ENCODE assay signal across 1 cellular context in genomic region chr20:3795511-3796468, GRCh38.
A peak's percentile ranks its signal among the peaks of the same experiment; 100 is the strongest.
TF ChIP-seq lines count a peak whose summit lies in the region.

Gene CDC25B, plus strand, starts transcription at chr20:3796310. Its CDS starts 222 bp downstream, at chr20:3796532.

TF ChIP-seq in K562, 482 proteins besides CTCF, POLR2A, EP300 and RAD21 (continued from another document):
- TF ChIP-seq, protein P1, sequence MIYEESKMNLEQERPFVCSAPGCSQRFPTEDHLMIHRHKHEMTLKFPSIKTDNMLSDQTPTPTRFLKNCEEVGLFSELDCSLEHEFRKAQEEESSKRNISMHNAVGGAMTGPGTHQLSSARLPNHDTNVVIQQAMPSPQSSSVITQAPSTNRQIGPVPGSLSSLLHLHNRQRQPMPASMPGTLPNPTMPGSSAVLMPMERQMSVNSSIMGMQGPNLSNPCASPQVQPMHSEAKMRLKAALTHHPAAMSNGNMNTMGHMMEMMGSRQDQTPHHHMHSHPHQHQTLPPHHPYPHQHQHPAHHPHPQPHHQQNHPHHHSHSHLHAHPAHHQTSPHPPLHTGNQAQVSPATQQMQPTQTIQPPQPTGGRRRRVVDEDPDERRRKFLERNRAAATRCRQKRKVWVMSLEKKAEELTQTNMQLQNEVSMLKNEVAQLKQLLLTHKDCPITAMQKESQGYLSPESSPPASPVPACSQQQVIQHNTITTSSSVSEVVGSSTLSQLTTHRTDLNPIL (CRISPR knock-in tag; IDR thresholded peaks at IDR 0.05): no peak
- TF ChIP-seq SIN3A (IDR thresholded peaks at IDR 0.05; ENCODE audit: borderline replicate concordance in 2 of 2, control insufficient read depth in 1 of 2, low read depth in 2 of 2, low read length in 2 of 2): peak; percentile 24 to 71; a peak in 1 of 4 replicates
- TF ChIP-seq PPARD (CRISPR knock-in tag; IDR thresholded peaks at IDR 0.05): no peak
- TF ChIP-seq, protein P2, sequence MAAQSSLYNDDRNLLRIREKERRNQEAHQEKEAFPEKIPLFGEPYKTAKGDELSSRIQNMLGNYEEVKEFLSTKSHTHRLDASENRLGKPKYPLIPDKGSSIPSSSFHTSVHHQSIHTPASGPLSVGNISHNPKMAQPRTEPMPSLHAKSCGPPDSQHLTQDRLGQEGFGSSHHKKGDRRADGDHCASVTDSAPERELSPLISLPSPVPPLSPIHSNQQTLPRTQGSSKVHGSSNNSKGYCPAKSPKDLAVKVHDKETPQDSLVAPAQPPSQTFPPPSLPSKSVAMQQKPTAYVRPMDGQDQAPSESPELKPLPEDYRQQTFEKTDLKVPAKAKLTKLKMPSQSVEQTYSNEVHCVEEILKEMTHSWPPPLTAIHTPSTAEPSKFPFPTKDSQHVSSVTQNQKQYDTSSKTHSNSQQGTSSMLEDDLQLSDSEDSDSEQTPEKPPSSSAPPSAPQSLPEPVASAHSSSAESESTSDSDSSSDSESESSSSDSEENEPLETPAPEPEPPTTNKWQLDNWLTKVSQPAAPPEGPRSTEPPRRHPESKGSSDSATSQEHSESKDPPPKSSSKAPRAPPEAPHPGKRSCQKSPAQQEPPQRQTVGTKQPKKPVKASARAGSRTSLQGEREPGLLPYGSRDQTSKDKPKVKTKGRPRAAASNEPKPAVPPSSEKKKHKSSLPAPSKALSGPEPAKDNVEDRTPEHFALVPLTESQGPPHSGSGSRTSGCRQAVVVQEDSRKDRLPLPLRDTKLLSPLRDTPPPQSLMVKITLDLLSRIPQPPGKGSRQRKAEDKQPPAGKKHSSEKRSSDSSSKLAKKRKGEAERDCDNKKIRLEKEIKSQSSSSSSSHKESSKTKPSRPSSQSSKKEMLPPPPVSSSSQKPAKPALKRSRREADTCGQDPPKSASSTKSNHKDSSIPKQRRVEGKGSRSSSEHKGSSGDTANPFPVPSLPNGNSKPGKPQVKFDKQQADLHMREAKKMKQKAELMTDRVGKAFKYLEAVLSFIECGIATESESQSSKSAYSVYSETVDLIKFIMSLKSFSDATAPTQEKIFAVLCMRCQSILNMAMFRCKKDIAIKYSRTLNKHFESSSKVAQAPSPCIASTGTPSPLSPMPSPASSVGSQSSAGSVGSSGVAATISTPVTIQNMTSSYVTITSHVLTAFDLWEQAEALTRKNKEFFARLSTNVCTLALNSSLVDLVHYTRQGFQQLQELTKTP (IDR thresholded peaks at IDR 0.05; ENCODE audit: low read depth in 1 of 2, partially characterized antibody in 2 of 2): no peak
- TF ChIP-seq POLR2AphosphoS2 (IDR thresholded peaks at IDR 0.05; ENCODE audit: low read length): no peak
- TF ChIP-seq JUN (IDR thresholded peaks at IDR 0.05; ENCODE audit: borderline replicate concordance, low read depth, low read length): 0 out of 2 replicates have a peak, but pooled peaks have one; percentile 14
- TF ChIP-seq JUN (CRISPR knock-in tag; IDR thresholded peaks at IDR 0.05; ENCODE audit: borderline replicate concordance): no peak
- TF ChIP-seq ZNF655 (CRISPR knock-in tag; IDR thresholded peaks at IDR 0.05): no peak
- 0 out of 2 replicates have a peak, but pooled peaks have one; percentile 40 for TF ChIP-seq NBN (IDR thresholded peaks at IDR 0.05; ENCODE audit: low read depth)
- no peak for TF ChIP-seq KAT2B (IDR thresholded peaks at IDR 0.05; ENCODE audit: low read depth, low read length)
- TF ChIP-seq CTBP1 (IDR thresholded peaks at IDR 0.05; ENCODE audit: borderline replicate concordance): peak; percentile 70
- TF ChIP-seq GATAD2A (IDR thresholded peaks at IDR 0.05): 0 out of 2 replicates have a peak, but pooled peaks have one; percentile 43
- no peak for TF ChIP-seq FOS (IDR thresholded peaks at IDR 0.05; ENCODE audit: extremely low read depth, insufficient read length)
- no peak for TF ChIP-seq MEF2D (tag; conservative IDR thresholded peaks at IDR 0.05; ENCODE audit: low read depth)
- TF ChIP-seq, protein P3, sequence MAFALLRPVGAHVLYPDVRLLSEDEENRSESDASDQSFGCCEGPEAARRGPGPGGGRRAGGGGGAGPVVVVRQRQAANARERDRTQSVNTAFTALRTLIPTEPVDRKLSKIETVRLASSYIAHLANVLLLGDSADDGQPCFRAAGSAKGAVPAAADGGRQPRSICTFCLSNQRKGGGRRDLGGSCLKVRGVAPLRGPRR (CRISPR knock-in tag; IDR thresholded peaks at IDR 0.05): no peak
- TF ChIP-seq, protein P4, sequence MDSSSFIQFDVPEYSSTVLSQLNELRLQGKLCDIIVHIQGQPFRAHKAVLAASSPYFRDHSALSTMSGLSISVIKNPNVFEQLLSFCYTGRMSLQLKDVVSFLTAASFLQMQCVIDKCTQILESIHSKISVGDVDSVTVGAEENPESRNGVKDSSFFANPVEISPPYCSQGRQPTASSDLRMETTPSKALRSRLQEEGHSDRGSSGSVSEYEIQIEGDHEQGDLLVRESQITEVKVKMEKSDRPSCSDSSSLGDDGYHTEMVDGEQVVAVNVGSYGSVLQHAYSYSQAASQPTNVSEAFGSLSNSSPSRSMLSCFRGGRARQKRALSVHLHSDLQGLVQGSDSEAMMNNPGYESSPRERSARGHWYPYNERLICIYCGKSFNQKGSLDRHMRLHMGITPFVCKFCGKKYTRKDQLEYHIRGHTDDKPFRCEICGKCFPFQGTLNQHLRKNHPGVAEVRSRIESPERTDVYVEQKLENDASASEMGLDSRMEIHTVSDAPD (CRISPR knock-in tag; IDR thresholded peaks at IDR 0.05): no peak
- TF ChIP-seq ARID1B (IDR thresholded peaks at IDR 0.05): peak; percentile 29; the same call in 1 of the 2 replicates
- peak; percentile 39 for TF ChIP-seq NFIC (IDR thresholded peaks at IDR 0.05)
- no peak for TF ChIP-seq TAL1 (IDR thresholded peaks at IDR 0.05)
- TF ChIP-seq ZNF24 (IDR thresholded peaks at IDR 0.05): peak; percentile 96
- peak; percentile 78 for TF ChIP-seq ZFX (CRISPR knock-in tag; IDR thresholded peaks at IDR 0.05)
- TF ChIP-seq HNRNPK (IDR thresholded peaks at IDR 0.05; ENCODE audit: low read depth, low read length, poor library complexity, severe bottlenecking): no peak
- peak; percentile 88 for TF ChIP-seq ETV1 (tag; conservative IDR thresholded peaks at IDR 0.05; ENCODE audit: low read depth)
- TF ChIP-seq, protein P5, sequence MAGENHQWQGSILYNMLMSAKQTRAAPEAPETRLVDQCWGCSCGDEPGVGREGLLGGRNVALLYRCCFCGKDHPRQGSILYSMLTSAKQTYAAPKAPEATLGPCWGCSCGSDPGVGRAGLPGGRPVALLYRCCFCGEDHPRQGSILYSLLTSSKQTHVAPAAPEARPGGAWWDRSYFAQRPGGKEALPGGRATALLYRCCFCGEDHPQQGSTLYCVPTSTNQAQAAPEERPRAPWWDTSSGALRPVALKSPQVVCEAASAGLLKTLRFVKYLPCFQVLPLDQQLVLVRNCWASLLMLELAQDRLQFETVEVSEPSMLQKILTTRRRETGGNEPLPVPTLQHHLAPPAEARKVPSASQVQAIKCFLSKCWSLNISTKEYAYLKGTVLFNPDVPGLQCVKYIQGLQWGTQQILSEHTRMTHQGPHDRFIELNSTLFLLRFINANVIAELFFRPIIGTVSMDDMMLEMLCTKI (IDR thresholded peaks at IDR 0.05; ENCODE audit: partially characterized antibody): no peak
- 0 out of 2 replicates have a peak, but pooled peaks have one; percentile 42 for TF ChIP-seq MTA1 (IDR thresholded peaks at IDR 0.05; ENCODE audit: borderline replicate concordance)
- TF ChIP-seq CCNT2 (IDR thresholded peaks at IDR 0.05; ENCODE audit: borderline replicate concordance, extremely low read depth, insufficient read length, low read depth, low read length): peak; percentile 11
- TF ChIP-seq STAT5A (IDR thresholded peaks at IDR 0.05; ENCODE audit: borderline replicate concordance, low read length): no peak
- TF ChIP-seq, protein P6, sequence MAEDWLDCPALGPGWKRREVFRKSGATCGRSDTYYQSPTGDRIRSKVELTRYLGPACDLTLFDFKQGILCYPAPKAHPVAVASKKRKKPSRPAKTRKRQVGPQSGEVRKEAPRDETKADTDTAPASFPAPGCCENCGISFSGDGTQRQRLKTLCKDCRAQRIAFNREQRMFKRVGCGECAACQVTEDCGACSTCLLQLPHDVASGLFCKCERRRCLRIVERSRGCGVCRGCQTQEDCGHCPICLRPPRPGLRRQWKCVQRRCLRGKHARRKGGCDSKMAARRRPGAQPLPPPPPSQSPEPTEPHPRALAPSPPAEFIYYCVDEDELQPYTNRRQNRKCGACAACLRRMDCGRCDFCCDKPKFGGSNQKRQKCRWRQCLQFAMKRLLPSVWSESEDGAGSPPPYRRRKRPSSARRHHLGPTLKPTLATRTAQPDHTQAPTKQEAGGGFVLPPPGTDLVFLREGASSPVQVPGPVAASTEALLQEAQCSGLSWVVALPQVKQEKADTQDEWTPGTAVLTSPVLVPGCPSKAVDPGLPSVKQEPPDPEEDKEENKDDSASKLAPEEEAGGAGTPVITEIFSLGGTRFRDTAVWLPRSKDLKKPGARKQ (CRISPR knock-in tag; IDR thresholded peaks at IDR 0.05): no peak
- no peak for TF ChIP-seq HDGF (IDR thresholded peaks at IDR 0.05)
- no peak for TF ChIP-seq SETDB1 (IDR thresholded peaks at IDR 0.05; ENCODE audit: low read length)
- TF ChIP-seq UBTF (IDR thresholded peaks at IDR 0.05; ENCODE audit: borderline replicate concordance in 1 of 2, low read depth in 2 of 2, low read length in 2 of 2): no peak
- TF ChIP-seq, protein P7, sequence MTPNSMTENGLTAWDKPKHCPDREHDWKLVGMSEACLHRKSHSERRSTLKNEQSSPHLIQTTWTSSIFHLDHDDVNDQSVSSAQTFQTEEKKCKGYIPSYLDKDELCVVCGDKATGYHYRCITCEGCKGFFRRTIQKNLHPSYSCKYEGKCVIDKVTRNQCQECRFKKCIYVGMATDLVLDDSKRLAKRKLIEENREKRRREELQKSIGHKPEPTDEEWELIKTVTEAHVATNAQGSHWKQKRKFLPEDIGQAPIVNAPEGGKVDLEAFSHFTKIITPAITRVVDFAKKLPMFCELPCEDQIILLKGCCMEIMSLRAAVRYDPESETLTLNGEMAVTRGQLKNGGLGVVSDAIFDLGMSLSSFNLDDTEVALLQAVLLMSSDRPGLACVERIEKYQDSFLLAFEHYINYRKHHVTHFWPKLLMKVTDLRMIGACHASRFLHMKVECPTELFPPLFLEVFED (CRISPR knock-in tag; conservative IDR thresholded peaks at IDR 0.05): no peak
- peak; percentile 75 for TF ChIP-seq PHF20 (IDR thresholded peaks at IDR 0.05; ENCODE audit: partially characterized antibody)
- TF ChIP-seq ZFPM2 (CRISPR knock-in tag; IDR thresholded peaks at IDR 0.05): no peak
- no peak for TF ChIP-seq IRF1 (CRISPR knock-in tag; IDR thresholded peaks at IDR 0.05; ENCODE audit: borderline replicate concordance)
- no peak for TF ChIP-seq TEAD2 (tag; IDR thresholded peaks at IDR 0.05)
